8 cellular contexts compared by ENCODE assay signal in genomic region chr15:80058851-80059785, GRCh38. TPM values are rescaled to one million over a fixed set of nuclear protein-coding genes. Genes with fewer than 3 reads are reported as not detected.
A peak's percentile ranks its signal among the peaks of the same experiment; 100 is the strongest.
DNase-seq lines count a peak whose midpoint lies in the region; ATAC-seq, FAIRE-seq and TF ChIP-seq lines count a peak whose summit lies in the region.

TSS of gene ZFAND6 (plus strand) at chr15:80059676. CDS start at chr15:80120345, 60,669 bp downstream.

- no peaks in the 10 kb centered on the region for H3K27me3 ChIP-seq in adrenal gland
- H3K27me3 ChIP-seq in heart right ventricle: peaks cover 0 to 15% (median 0%) of the 10 kb centered on the region in 7 donors
- no peaks in the 10 kb centered on the region for H3K27me3 ChIP-seq in upper lobe of right lung

- peak within 1 kb of the TSS in 3 of 4 donors; percentile 32 to 94 (median 87) for H3K4me3 ChIP-seq in adrenal gland
- peak within 1 kb of the TSS; percentile 69 to 91 (median 84) for H3K4me3 ChIP-seq in heart right ventricle
- H3K4me3 ChIP-seq in upper lobe of right lung: peak within 1 kb of the TSS; percentile 65

- TF ChIP-seq CTCF in adrenal gland (IDR thresholded peaks at IDR 0.05) (no peak), heart right ventricle (IDR thresholded peaks at IDR 0.05) (peak in 1 of 9 donors; percentile 19), upper lobe of right lung (IDR thresholded peaks at IDR 0.05) (no peak)

- H3K27ac ChIP-seq in adrenal gland (peak within 1 kb of the TSS; percentile 92 to 99 (median 97)), heart right ventricle (peak within 1 kb of the TSS; percentile 77 to 97 (median 93)), upper lobe of right lung (peak within 1 kb of the TSS; percentile 89)

- H3K4me1 ChIP-seq in adrenal gland (replicated peaks in 1 of 2): peaks cover 12 to 22% of the 10 kb centered on the region in 2 donors
- H3K4me1 ChIP-seq in heart right ventricle: peaks cover 5 to 39% (median 27%) of the 10 kb centered on the region in 9 donors
- peaks cover 15% of the 10 kb centered on the region for H3K4me1 ChIP-seq in upper lobe of right lung

- intact Hi-C loops in adrenal gland (cut with DNase I): no loop called here
- intact Hi-C loops in heart right ventricle (cut with DNase I): loop anchor here in 7 of 10 donors (5.0 to 10.0 kb wide), 4 partner anchors 93 to 137 kb away; partner anchors contain the start of gene FAH (in 4 of the 7)
- intact Hi-C loops in posterior vena cava (cut with DNase I): loop anchor here in 1 of 2 donors (10.0 kb wide), 1 partner anchor 96 kb away; the partner anchor contains the start of gene FAH
- intact Hi-C loops in upper lobe of right lung (cut with DNase I): no loop called here

- FAIRE-seq in GM12892 (lab: Jason Lieb, UNC): peak; percentile 94

- no peaks in the 10 kb centered on the region for H3K9me3 ChIP-seq in adrenal gland (replicated peaks in 1 of 3)
- no peaks in the 10 kb centered on the region for H3K9me3 ChIP-seq in heart right ventricle
- H3K9me3 ChIP-seq in upper lobe of right lung: no peaks in the 10 kb centered on the region

- H3K36me3 ChIP-seq in adrenal gland (replicated peaks in 1 of 2) (no peaks in the 10 kb centered on the region), heart right ventricle (no peaks in the 10 kb centered on the region), upper lobe of right lung (no peaks in the 10 kb centered on the region)

- WGBS in adrenal gland, 4 donors: 1% methylated on average over 43 to 74 of the region's 74 CpGs
- 0% methylated on average over 74 of the region's 74 CpGs for WGBS in heart right ventricle, 2 donors

- ATAC-seq in HG02852 (IDR thresholded peaks at IDR 0.05; ENCODE audit: unreplicated experiment) (peak; percentile 77), heart right ventricle (peak; percentile 98 to 99 (median 99)), upper lobe of right lung (peak; percentile 97)

- peak; percentile 82 for TF ChIP-seq POLR2A in GM12892 (IDR thresholded peaks at IDR 0.05; ENCODE audit: low read depth, low read length)
- peak; percentile 40 to 91 for TF ChIP-seq POLR2A in adrenal gland (IDR thresholded peaks at IDR 0.05)

- peak; percentile 74 for DNase-seq in GM12892 (ENCODE audit: insufficient read length)
- peak; percentile 92 for DNase-seq in NCI-H146 (lab: John Stamatoyannopoulos, UW)
- peak; percentile 88 to 95 (median 93) for DNase-seq in T-helper 1 cell
- DNase-seq in adrenal gland: peak; percentile 94 to 98 (median 96)
- DNase-seq in heart right ventricle: peak; percentile 95
- DNase-seq in posterior vena cava (ENCODE audit: low spot score): peak; percentile 98
- peak; percentile 98 for DNase-seq in upper lobe of right lung

RNA-seq across cellular contexts. Expression of gene ZFAND6, which starts in this region (rescaled TPM):
- 73.6 TPM for polyA plus RNA-seq in GM12892 (2012; ENCODE audit: missing spikeins)
- total RNA-seq in adrenal gland (100 to 1,000 TPM in 5 of 8 donors, 10 to 100 TPM in 3; 75.4 to 197 (median 105) TPM), heart right ventricle (10 to 100 TPM; 65.9 to 89.5 (median 75.7) TPM), posterior vena cava (10 to 100 TPM; 45.4 to 62.9 TPM), upper lobe of right lung (79.5 TPM)
- polyA plus RNA-seq in adrenal gland (100 to 1,000 TPM in 1 of 3 donors, 10 to 100 TPM in 2; 46.5 to 125 (median 48.6) TPM), heart right ventricle (10 to 100 TPM; 34.5 to 70.7 TPM)

Comparison
In these comparisons a context has a peak if more than half of its experiments do, and no peak if none do; other contexts are left out.
1. Peak in every context shown above with its lines: DNase-seq, ATAC-seq, H3K4me3 ChIP-seq and H3K27ac ChIP-seq.
2. intact Hi-C loops: an anchor here in heart right ventricle (5.0 to 10.0 kb wide); none called in adrenal gland and upper lobe of right lung.